Comparison of ENCODE assay signal across 20 cellular contexts in genomic region chr3:13618836-13619235, GRCh38.
"Had no signal": no experiment of that assay in that cellular context is flagged by ENCODE, and none has a peak within 500 bp of the region (broad histone marks: within the 10 kb centered on the region; RNA-seq: fewer than 3 reads in every experiment).

No MANE protein-coding gene starts in this region.

- H3K9ac ChIP-seq: KMS-11 had no signal

- H3K27ac ChIP-seq: KMS-11 had no signal

- ATAC-seq: HepG2 had no signal

- FAIRE-seq: HepG2, K562, RCC 7860 had no signal

- DNase-seq: Kasumi-1, MM.1S, NCI-H1092 treated with DMSO at 0.1 percent for 48 hours, NCI-H1436, NCI-H187, NCI-H2029, NCI-H2081 treated with DMSO at 0.1 percent for 48 hours, NCI-H2171, NCI-H226, NCI-H446, NCI-H510A, NCI-H524 treated with DMSO at 0.1 percent for 48 hours, NCI-H69, NCI-H774, RPMI8226, SHP77 had no signal

- H3K4me3 ChIP-seq: K562 had no signal

- H3K4me2 ChIP-seq: KMS-11 had no signal
